In the genomic region with DNA sequence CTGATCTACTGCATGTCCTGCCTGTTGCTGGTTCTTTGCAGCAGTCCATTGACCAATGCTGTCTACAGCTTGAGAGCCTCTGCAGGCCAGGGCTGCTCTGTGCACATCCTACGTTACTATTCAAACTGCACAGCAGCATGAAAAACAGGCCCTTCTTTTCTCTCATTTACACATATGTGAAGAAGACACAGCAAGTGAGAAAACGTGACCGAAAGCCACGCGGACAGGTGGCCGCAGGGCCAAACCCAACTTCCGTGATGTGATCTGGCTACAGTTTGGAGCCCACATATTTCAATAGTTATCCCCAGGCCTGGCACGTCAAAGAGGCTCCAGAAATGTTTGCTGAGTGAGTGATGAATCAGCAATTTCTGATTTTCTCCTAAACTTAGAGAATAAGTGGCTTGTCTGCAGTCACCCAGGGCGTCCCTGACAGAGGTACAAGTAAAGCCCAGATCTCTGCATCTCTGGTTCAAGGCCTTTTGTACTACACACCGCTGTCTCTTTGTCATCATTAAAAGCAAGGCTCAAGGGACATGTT, we compare ENCODE assay signal across 23 cellular contexts. TPM values are rescaled to one million over a fixed set of nuclear protein-coding genes. Genes with fewer than 3 reads are reported as not detected.
DNase-seq lines count a peak whose midpoint lies in the region; ATAC-seq and FAIRE-seq lines count a peak whose summit lies in the region.
"Had no signal": no experiment of that assay in that cellular context is flagged by ENCODE, and none has a peak within 500 bp of the region (broad histone marks: within the 10 kb centered on the region; RNA-seq: fewer than 3 reads in every experiment).

No MANE protein-coding gene starts in this region.

- H3K36me3 ChIP-seq in trophoblast cell (ENCODE audit: control insufficient read depth in 1 of 2, insufficient read depth in 2 of 2, low read length in 2 of 2): no peaks in the 10 kb centered on the region
- H3K36me3 ChIP-seq: tibial nerve had no signal

- H3K79me1 ChIP-seq in trophoblast cell (ENCODE audit: low read length): peaks cover 7% of the 10 kb centered on the region

- no CpG with 5 or more reads among the region's 10 CpGs for WGBS in trophoblast cell (ENCODE audit: extremely low coverage, insufficient coverage, insufficient read length)

- H3K4me1 ChIP-seq in trophoblast cell (ENCODE audit: control insufficient read depth in 1 of 2, insufficient read depth in 2 of 2, low read length in 2 of 2): peaks cover 11 to 16% of the 10 kb centered on the region in 2 experiments
- H3K4me1 ChIP-seq: tibial nerve had no signal

- no peak overlapping the region for H2AFZ ChIP-seq in trophoblast cell (ENCODE audit: insufficient read depth, low read length, poor library complexity)

- no peak overlapping the region for H4K8ac ChIP-seq in trophoblast cell (ENCODE audit: low read depth, low read length)

- H3K27ac ChIP-seq in trophoblast cell (ENCODE audit: low read depth, low read length): no peak overlapping the region
- H3K27ac ChIP-seq: tibial nerve had no signal

- H3K9ac ChIP-seq in trophoblast cell (ENCODE audit: low read length): no peak overlapping the region

- no peak overlapping the region for H2BK120ac ChIP-seq in trophoblast cell (ENCODE audit: insufficient read depth, low read length, poor library complexity)

- no peak overlapping the region for H3K4me3 ChIP-seq in trophoblast cell (ENCODE audit: low read depth, low read length)
- H3K4me3 ChIP-seq: tibial nerve had no signal

- no peaks in the 10 kb centered on the region for H3K27me3 ChIP-seq in trophoblast cell (ENCODE audit: insufficient read depth, low read length)
- H3K27me3 ChIP-seq: tibial nerve had no signal

- H4K91ac ChIP-seq in trophoblast cell (ENCODE audit: low read depth, low read length): peak overlapping the region; percentile 20

- FAIRE-seq in GM18507 (lab: Jason Lieb, UNC): peak; percentile 64
- FAIRE-seq: RCC 7860 had no signal

- no peak overlapping the region for H3K4me2 ChIP-seq in trophoblast cell (ENCODE audit: low read length)

- no peak overlapping the region for H2BK12ac ChIP-seq in trophoblast cell (ENCODE audit: low read length)

- DNase-seq in GM18507 (ENCODE audit: extremely low spot score, insufficient read length, low read depth): no peak
- peak; percentile 19 for DNase-seq in NCI-H69 (lab: John Stamatoyannopoulos, UW)
- no peak for DNase-seq in trophoblast cell
- no peak for DNase-seq in GF-D8 (lab: John Stamatoyannopoulos, UW)
- no peak for DNase-seq in stimulated activated CD4-positive, alpha-beta T cell treated with anti-CD3 and anti-CD28 coated beads, Interleukin-1b, Interleukin-23, amount 100 ng/mL, for 48 hours
- no peak for DNase-seq in NOMO-1 treated with DMSO at 0.1 percent for 48 hours (lab: John Stamatoyannopoulos, UW; ENCODE audit: unreplicated experiment)
- DNase-seq: activated CD8-positive, alpha-beta memory T cell treated with anti-CD3 and anti-CD28 coated beads, Interleukin-2, amount 50 U/mL, for 4 hours; anterior cingulate cortex; COR-L47; head of caudate nucleus; HFFc6; Kasumi-1; left cardiac atrium; mesenchymal stem cell; naive thymus-derived CD4-positive, alpha-beta T cell; NCI-H1048; NCI-H2029; stimulated activated CD4-positive, alpha-beta T cell treated with anti-CD3 and anti-CD28 coated beads, Interleukin-2, amount 100 ng/mL, for 24 hours; stimulated activated naive CD8-positive, alpha-beta T cell treated with anti-CD3 and anti-CD28 coated beads, Interleukin-15, amount 100 ng/mL, for 72 hours; T-helper 17 cell had no signal

- no peak overlapping the region for H3K4ac ChIP-seq in trophoblast cell (ENCODE audit: low read depth, low read length)

- H3K79me2 ChIP-seq in trophoblast cell (ENCODE audit: control insufficient read depth, insufficient read depth, low read length, poor library complexity): peaks cover under 1% of the 10 kb centered on the region

- H3K14ac ChIP-seq in trophoblast cell (ENCODE audit: low read length): no peak overlapping the region

- no peak overlapping the region for H3K18ac ChIP-seq in trophoblast cell (ENCODE audit: low read length)

- H3K9me3 ChIP-seq in trophoblast cell (ENCODE audit: insufficient read depth, low read depth, low read length): no peaks in the 10 kb centered on the region
- H3K9me3 ChIP-seq: tibial nerve had no signal

- H2BK5ac ChIP-seq in trophoblast cell (ENCODE audit: low read depth, low read length, poor library complexity): no peak overlapping the region

- H3K23ac ChIP-seq in trophoblast cell (ENCODE audit: low read length): no peak overlapping the region

- H2AK5ac ChIP-seq in trophoblast cell (ENCODE audit: low read length): no peak overlapping the region

- ATAC-seq in GM21367 (IDR thresholded peaks at IDR 0.05; ENCODE audit: unreplicated experiment): peak; percentile 37
- ATAC-seq: left cardiac atrium; naive thymus-derived CD4-positive, alpha-beta T cell; stimulated activated naive CD8-positive, alpha-beta T cell treated with anti-CD3 and anti-CD28 coated beads, Interleukin-15, amount 100 ng/mL, for 72 hours; T-helper 17 cell had no signal

- no peak overlapping the region for H4K12ac ChIP-seq in trophoblast cell (ENCODE audit: low read depth, low read length)

RNA-seq across cellular contexts. Expression of a gene that starts 17.9 kb away (rescaled TPM):
- 31.6 and 34.0 TPM in 2 replicates for polyA plus RNA-seq in trophoblast cell (2013)
- polyA plus RNA-seq: naive thymus-derived CD4-positive, alpha-beta T cell had no signal

RNA-seq across cellular contexts. Expression of a gene that starts 45.6 kb away (rescaled TPM):
- not detected in 2 replicates for polyA plus RNA-seq in trophoblast cell (2013)
